ENCODE assay signal across 24 cellular contexts in genomic region chr11:72618801-72619200, GRCh38. TPM values are rescaled to one million over a fixed set of nuclear protein-coding genes. Genes with fewer than 3 reads are reported as not detected.
DNase-seq lines count a peak whose midpoint lies in the region; ATAC-seq and TF ChIP-seq lines count a peak whose summit lies in the region.
"Had no signal": no experiment of that assay in that cellular context is flagged by ENCODE, and none has a peak within 500 bp of the region (broad histone marks: within the 10 kb centered on the region; RNA-seq: fewer than 3 reads in every experiment).

No MANE protein-coding gene starts in this region.

- no peak for TF ChIP-seq CTCF in fibroblast of the aortic adventitia (IDR thresholded peaks at IDR 0.05; ENCODE audit: insufficient read depth, low read length)

- peaks cover 17% of the 10 kb centered on the region for H3K27me3 Mint-ChIP-seq in activated T-helper 1 cell treated with anti-CD3 and anti-CD28 coated beads, Interleukin-12 subunit alpha, Interleukin-12 subunit beta, Interleukin-2, Interleukin-4 antibody, amounts not matched to agents 30 ng/mL and 10 ng/mL and 1 ng/mL, durations not matched to agents 14 hours and 24 hours and 36 hours (ENCODE audit: insufficient read depth)

- ATAC-seq in HG03039 (IDR thresholded peaks at IDR 0.05; ENCODE audit: unreplicated experiment) = no peak
- ATAC-seq in HG02970 (IDR thresholded peaks at IDR 0.05; ENCODE audit: low FRiP score, unreplicated experiment) = no peak
- ATAC-seq: foreskin keratinocyte, PC-3 had no signal

- peak overlapping the region; percentile 96 for H3K27ac ChIP-seq in rectal smooth muscle tissue (ENCODE audit: low read depth, low read length)
- H3K27ac ChIP-seq: foreskin keratinocyte, neural progenitor cell had no signal

- peaks cover 42% of the 10 kb centered on the region for H3K4me1 ChIP-seq in rectal smooth muscle tissue (ENCODE audit: control insufficient read depth, insufficient read depth, low read length)
- H3K4me1 ChIP-seq: foreskin keratinocyte had no signal

- H3K27me3 ChIP-seq in rectal smooth muscle tissue (ENCODE audit: control insufficient read depth, insufficient read depth, low read length) = peaks cover 6% of the 10 kb centered on the region

- H3K9ac ChIP-seq in rectal smooth muscle tissue (ENCODE audit: low read length) = no peak overlapping the region
- H3K9ac ChIP-seq: neural progenitor cell had no signal

- no peaks in the 10 kb centered on the region for H3K36me3 Mint-ChIP-seq in activated T-helper 1 cell treated with anti-CD3 and anti-CD28 coated beads, Interleukin-12 subunit alpha, Interleukin-12 subunit beta, Interleukin-2, Interleukin-4 antibody, amounts not matched to agents 30 ng/mL and 10 ng/mL and 1 ng/mL, durations not matched to agents 14 hours and 24 hours and 36 hours (ENCODE audit: low read depth)
- H3K36me3 Mint-ChIP-seq: neural progenitor cell had no signal

- peaks cover 28% of the 10 kb centered on the region for H3K4me1 Mint-ChIP-seq in activated T-helper 1 cell treated with anti-CD3 and anti-CD28 coated beads, Interleukin-12 subunit alpha, Interleukin-12 subunit beta, Interleukin-2, Interleukin-4 antibody, amounts not matched to agents 30 ng/mL and 10 ng/mL and 1 ng/mL, durations not matched to agents 14 hours and 24 hours and 36 hours (ENCODE audit: low read depth)

- no peaks in the 10 kb centered on the region for H3K9me3 Mint-ChIP-seq in activated T-helper 1 cell treated with anti-CD3 and anti-CD28 coated beads, Interleukin-12 subunit alpha, Interleukin-12 subunit beta, Interleukin-2, Interleukin-4 antibody, amounts not matched to agents 30 ng/mL and 10 ng/mL and 1 ng/mL, durations not matched to agents 14 hours and 24 hours and 36 hours
- H3K9me3 Mint-ChIP-seq: H9, neural progenitor cell had no signal

- no peak overlapping the region for H3K27ac Mint-ChIP-seq in activated T-helper 1 cell treated with anti-CD3 and anti-CD28 coated beads, Interleukin-12 subunit alpha, Interleukin-12 subunit beta, Interleukin-2, Interleukin-4 antibody, amounts not matched to agents 30 ng/mL and 10 ng/mL and 1 ng/mL, durations not matched to agents 14 hours and 24 hours and 36 hours

- peak; percentile 22 for DNase-seq in NCI-H2227 (lab: John Stamatoyannopoulos, UW; ENCODE audit: unreplicated experiment)
- no peak for DNase-seq in NCI-H2227 treated with DMSO at 0.1 percent for 48 hours (lab: John Stamatoyannopoulos, UW)
- peak; percentile 20 for DNase-seq in fibroblast of the aortic adventitia (ENCODE audit: low read depth)
- DNase-seq in effector CD8-positive, alpha-beta T cell (lab: John Stamatoyannopoulos, UW) = no peak
- DNase-seq in activated T-helper 1 cell treated with anti-CD3 and anti-CD28 coated beads, Interleukin-12 subunit alpha, Interleukin-12 subunit beta, Interleukin-2, Interleukin-4 antibody, amounts not matched to agents 30 ng/mL and 10 ng/mL and 1 ng/mL, durations not matched to agents 14 hours and 24 hours and 36 hours (ENCODE audit: low spot score) = no peak
- DNase-seq: activated CD4-positive, alpha-beta T cell treated with anti-CD3 and anti-CD28 coated beads, Interleukin-2, amount 50 U/mL, for 1 hour; activated CD8-positive, alpha-beta memory T cell treated with anti-CD3 and anti-CD28 coated beads, Interleukin-2, amount 50 U/mL, for 4 hours; activated gamma-delta T cell; amygdala; central memory CD4-positive, alpha-beta T cell; effector memory CD4-positive, alpha-beta T cell; foreskin keratinocyte; H9; hippocampal formation; mesendoderm; NCI-H146; NCI-H2171 treated with DMSO at 0.1 percent for 48 hours; NCI-H82; PC-3; T-helper 1 cell had no signal

- no peak overlapping the region for H3K4me3 Mint-ChIP-seq in activated T-helper 1 cell treated with anti-CD3 and anti-CD28 coated beads, Interleukin-12 subunit alpha, Interleukin-12 subunit beta, Interleukin-2, Interleukin-4 antibody, amounts not matched to agents 30 ng/mL and 10 ng/mL and 1 ng/mL, durations not matched to agents 14 hours and 24 hours and 36 hours
- H3K4me3 Mint-ChIP-seq: H9, neural progenitor cell had no signal

- H3K4me3 ChIP-seq in fibroblast of the aortic adventitia (ENCODE audit: low read depth, low read length) (no peak overlapping the region), rectal smooth muscle tissue (ENCODE audit: low read length) (no peak overlapping the region)
- H3K4me3 ChIP-seq: neural progenitor cell had no signal

- no peaks in the 10 kb centered on the region for H3K36me3 ChIP-seq in rectal smooth muscle tissue (ENCODE audit: control insufficient read depth, insufficient read depth, low read length)
- H3K36me3 ChIP-seq: neural progenitor cell had no signal

- intact Hi-C loops in activated T-helper 1 cell treated with anti-CD3 and anti-CD28 coated beads, Interleukin-12 subunit alpha, Interleukin-12 subunit beta, Interleukin-2, Interleukin-4 antibody, amounts not matched to agents 30 ng/mL and 10 ng/mL and 1 ng/mL, durations not matched to agents 14 hours and 24 hours and 36 hours (cut with micrococcal nuclease) = no loop called here

RNA-seq across cellular contexts. Expression of gene PDE2A, which starts 55.4 kb away (rescaled TPM):
- total RNA-seq in fibroblast of the aortic adventitia (ENCODE audit: low replicate concordance) = 0.41 TPM in 1 of 2 replicates, not detected in the other
- total RNA-seq in activated T-helper 1 cell treated with anti-CD3 and anti-CD28 coated beads, Interleukin-12 subunit alpha, Interleukin-12 subunit beta, Interleukin-2, Interleukin-4 antibody, amounts not matched to agents 30 ng/mL and 10 ng/mL and 1 ng/mL, durations not matched to agents 14 hours and 24 hours and 36 hours = 0.57 and 0.64 TPM in 2 replicates

Comparison
In these comparisons a context has a peak if more than half of its experiments do, and no peak if none do; other contexts are left out.
1. DNase-seq: peak in NCI-H2227 (single experiment) and fibroblast of the aortic adventitia (single experiment); none in NCI-H2227 treated with DMSO at 0.1 percent for 48 hours (single experiment), effector CD8-positive, alpha-beta T cell (single experiment) and activated T-helper 1 cell treated with anti-CD3 and anti-CD28 coated beads, Interleukin-12 subunit alpha, Interleukin-12 subunit beta, Interleukin-2, Interleukin-4 antibody, amounts not matched to agents 30 ng/mL and 10 ng/mL and 1 ng/mL, durations not matched to agents 14 hours and 24 hours and 36 hours (single experiment).